Comparison of ENCODE assay signal across 21 cellular contexts in the genomic region with DNA sequence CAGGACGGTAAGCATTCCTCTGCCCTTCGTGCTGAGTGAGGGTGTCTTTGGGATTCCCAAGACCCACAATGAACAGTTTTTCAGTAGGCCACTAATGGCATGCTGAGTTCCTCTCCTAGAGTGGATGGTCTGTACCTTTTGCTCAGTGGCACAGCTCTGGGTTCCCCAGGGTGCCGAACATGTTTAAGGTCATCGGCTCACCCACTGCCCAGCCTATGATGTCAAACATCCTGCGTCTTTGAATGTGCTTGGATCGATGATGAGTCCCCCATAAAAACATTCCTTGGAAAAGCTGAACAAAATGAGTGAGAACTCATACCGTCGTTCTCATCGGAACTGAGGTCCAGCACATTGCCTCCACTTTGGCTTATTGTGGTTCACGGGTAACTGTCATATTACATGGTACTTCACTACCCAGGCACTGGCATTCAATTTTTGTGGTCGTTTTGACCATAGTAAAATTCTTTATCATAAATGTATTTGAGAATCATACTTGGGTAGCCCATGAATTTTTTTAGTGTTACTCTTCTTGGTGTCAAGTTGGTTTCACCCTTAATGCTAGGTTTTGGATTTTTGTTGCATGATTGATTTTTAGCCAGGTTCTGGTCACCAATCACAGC.
A peak's percentile ranks its signal among the peaks of the same experiment; 100 is the strongest.
DNase-seq lines count a peak whose midpoint lies in the region; ATAC-seq and TF ChIP-seq lines count a peak whose summit lies in the region.
"Had no signal": no experiment of that assay in that cellular context is flagged by ENCODE, and none has a peak within 500 bp of the region (broad histone marks: within the 10 kb centered on the region; RNA-seq: fewer than 3 reads in every experiment).

No MANE protein-coding gene starts in this region.

- no peak overlapping the region for H3K4me2 ChIP-seq in BLaER1 treated with 17β-estradiol and CSF1 and Interleukin-3, amounts not matched to agents 10 nM and 100 nM
- H3K4me2 ChIP-seq: GM23338, PC-9 had no signal

- peak overlapping the region in 9 of 10 experiments; percentile 14 to 55 (median 40); a peak in 10 of 20 replicates for H3K4me3 ChIP-seq in BLaER1 treated with 17β-estradiol and CSF1 and Interleukin-3, amounts not matched to agents 10 nM and 100 nM
- peak overlapping the region; percentile 48 for H3K4me3 ChIP-seq in coronary artery
- peak overlapping the region in 2 of 3 donors; percentile 27 to 73 for H3K4me3 ChIP-seq in liver (ENCODE audit: low read depth in 1 of 3, low read length in 3 of 3)
- H3K4me3 ChIP-seq in stomach smooth muscle (ENCODE audit: low read length in 2 of 2): peak overlapping the region; percentile 6 to 40
- H3K4me3 ChIP-seq: GM23338, PC-9, SK-N-MC had no signal

- H3K9ac ChIP-seq in BLaER1 treated with 17β-estradiol and CSF1 and Interleukin-3, amounts not matched to agents 10 nM and 100 nM: no peak overlapping the region
- H3K9ac ChIP-seq in liver (ENCODE audit: low read depth in 1 of 2, low read length in 2 of 2) (no peak overlapping the region), stomach smooth muscle (ENCODE audit: low read length in 2 of 2) (no peak overlapping the region)

- peaks cover 47% of the 10 kb centered on the region for H3K9me3 Mint-ChIP-seq in activated CD4-positive, alpha-beta T cell treated with anti-CD3 and anti-CD28 coated beads, Interleukin-2, amount 10 ng/mL, durations not matched to agents 24 days and 14 days

- H3K36me3 Mint-ChIP-seq in activated CD4-positive, alpha-beta T cell treated with anti-CD3 and anti-CD28 coated beads, Interleukin-2, amount 10 ng/mL, durations not matched to agents 24 days and 14 days (ENCODE audit: low read depth): peaks cover 96% of the 10 kb centered on the region

- H3K4me3 Mint-ChIP-seq in activated CD4-positive, alpha-beta T cell treated with anti-CD3 and anti-CD28 coated beads, Interleukin-2, amount 10 ng/mL, durations not matched to agents 24 days and 14 days: no peak overlapping the region
- H3K4me3 Mint-ChIP-seq: GM23338 had no signal

- no peaks in the 10 kb centered on the region for H3K27me3 ChIP-seq in BLaER1 treated with 17β-estradiol and CSF1 and Interleukin-3, amounts not matched to agents 10 nM and 100 nM
- H3K27me3 ChIP-seq in liver (ENCODE audit: control insufficient read depth in 4 of 4, insufficient read depth in 4 of 4, low read length in 3 of 4) (no peaks in the 10 kb centered on the region), stomach smooth muscle (ENCODE audit: control insufficient read depth in 1 of 2, insufficient read depth in 2 of 2, low read length in 2 of 2) (no peaks in the 10 kb centered on the region)

- no peak for TF ChIP-seq RAD21 in liver (IDR thresholded peaks at IDR 0.05)

- WGBS in liver: 86% methylated on average over 11 of the region's 11 CpGs

- no peak for ATAC-seq in GM18870 (IDR thresholded peaks at IDR 0.05; ENCODE audit: unreplicated experiment)
- ATAC-seq: GM23338 had no signal

- peaks cover 100% of the 10 kb centered on the region in 11 experiments for H3K36me3 ChIP-seq in BLaER1 treated with 17β-estradiol and CSF1 and Interleukin-3, amounts not matched to agents 10 nM and 100 nM
- peaks cover 16 to 100% (median 96%) of the 10 kb centered on the region in 4 donors for H3K36me3 ChIP-seq in liver (ENCODE audit: control insufficient read depth in 4 of 4, insufficient read depth in 3 of 4, low read depth in 1 of 4, low read length in 3 of 4)
- H3K36me3 ChIP-seq in stomach smooth muscle (ENCODE audit: control insufficient read depth in 2 of 2, insufficient read depth in 2 of 2, low read length in 2 of 2): peaks cover 99 to 100% of the 10 kb centered on the region in 2 donors

- H4K20me1 ChIP-seq in BLaER1 treated with 17β-estradiol and CSF1 and Interleukin-3, amounts not matched to agents 10 nM and 100 nM: no peaks in the 10 kb centered on the region

- H3K27ac Mint-ChIP-seq in activated CD4-positive, alpha-beta T cell treated with anti-CD3 and anti-CD28 coated beads, Interleukin-2, amount 10 ng/mL, durations not matched to agents 24 days and 14 days: no peak overlapping the region
- H3K27ac Mint-ChIP-seq: GM23338, IgD-negative memory B cell had no signal

- TF ChIP-seq CTCF in coronary artery (IDR thresholded peaks at IDR 0.05) (no peak), liver (IDR thresholded peaks at IDR 0.05; ENCODE audit: low read depth, low read length, missing input control) (no peak)

- intact Hi-C loops in activated CD4-positive, alpha-beta T cell treated with anti-CD3 and anti-CD28 coated beads, Interleukin-2, amount 10 ng/mL, durations not matched to agents 24 days and 14 days (cut with micrococcal nuclease): no loop called here

- H3K27me3 Mint-ChIP-seq in activated CD4-positive, alpha-beta T cell treated with anti-CD3 and anti-CD28 coated beads, Interleukin-2, amount 10 ng/mL, durations not matched to agents 24 days and 14 days: no peaks in the 10 kb centered on the region
- H3K27me3 Mint-ChIP-seq: IgD-negative memory B cell had no signal

- peaks cover 100% of the 10 kb centered on the region in 11 experiments for H3K9me3 ChIP-seq in BLaER1 treated with 17β-estradiol and CSF1 and Interleukin-3, amounts not matched to agents 10 nM and 100 nM (replicated peaks in 1 of 11)
- H3K9me3 ChIP-seq in liver (ENCODE audit: control insufficient read depth in 4 of 4, low read length in 3 of 4) (peaks cover 92 to 100% (median 99%) of the 10 kb centered on the region in 4 donors), stomach smooth muscle (ENCODE audit: control insufficient read depth in 2 of 2, low read length in 2 of 2) (peaks cover 80 to 100% of the 10 kb centered on the region in 2 donors)

- H3K27ac ChIP-seq in BLaER1 treated with 17β-estradiol and CSF1 and Interleukin-3, amounts not matched to agents 10 nM and 100 nM: no peak overlapping the region
- H3K27ac ChIP-seq in coronary artery (no peak overlapping the region), liver (ENCODE audit: low read depth in 1 of 2, low read length in 2 of 2) (no peak overlapping the region), stomach smooth muscle (ENCODE audit: low read length) (no peak overlapping the region)
- H3K27ac ChIP-seq: PC-9, RWPE1, SK-N-MC had no signal

- no peak for DNase-seq in coronary artery (ENCODE audit: low spot score)
- DNase-seq in activated CD4-positive, alpha-beta T cell treated with anti-CD3 and anti-CD28 coated beads, Interleukin-2, amount 10 ng/mL, durations not matched to agents 24 days and 14 days: no peak
- DNase-seq in activated effector memory CD4-positive, alpha-beta T cell treated with Interleukin-2 at 50 U/mL for 16 hours: no peak
- DNase-seq: AML-193, COR-L47, DMS79 treated with DMSO at 0.1 percent for 48 hours, HCEC 1CT, Karpas-422, NCI-H1417 treated with DMSO at 0.1 percent for 48 hours, NCI-H187, PC-9, SHP77 treated with DMSO at 0.1 percent for 48 hours, SW 1271 had no signal

- H3K4me1 ChIP-seq in BLaER1 treated with 17β-estradiol and CSF1 and Interleukin-3, amounts not matched to agents 10 nM and 100 nM: no peaks in the 10 kb centered on the region
- no peaks in the 10 kb centered on the region for H3K4me1 ChIP-seq in liver (ENCODE audit: control insufficient read depth in 4 of 4, insufficient read depth in 4 of 4, low read length in 3 of 4)
- no peaks in the 10 kb centered on the region for H3K4me1 ChIP-seq in stomach smooth muscle (ENCODE audit: control insufficient read depth, insufficient read depth, low read length)

- H3K4me1 Mint-ChIP-seq in activated CD4-positive, alpha-beta T cell treated with anti-CD3 and anti-CD28 coated beads, Interleukin-2, amount 10 ng/mL, durations not matched to agents 24 days and 14 days: no peaks in the 10 kb centered on the region
- H3K4me1 Mint-ChIP-seq: GM23338 had no signal

TF ChIP-seq in liver, 16 proteins besides CTCF, POLR2A, EP300 and RAD21 (continues in another document):
- TF ChIP-seq, protein P1, sequence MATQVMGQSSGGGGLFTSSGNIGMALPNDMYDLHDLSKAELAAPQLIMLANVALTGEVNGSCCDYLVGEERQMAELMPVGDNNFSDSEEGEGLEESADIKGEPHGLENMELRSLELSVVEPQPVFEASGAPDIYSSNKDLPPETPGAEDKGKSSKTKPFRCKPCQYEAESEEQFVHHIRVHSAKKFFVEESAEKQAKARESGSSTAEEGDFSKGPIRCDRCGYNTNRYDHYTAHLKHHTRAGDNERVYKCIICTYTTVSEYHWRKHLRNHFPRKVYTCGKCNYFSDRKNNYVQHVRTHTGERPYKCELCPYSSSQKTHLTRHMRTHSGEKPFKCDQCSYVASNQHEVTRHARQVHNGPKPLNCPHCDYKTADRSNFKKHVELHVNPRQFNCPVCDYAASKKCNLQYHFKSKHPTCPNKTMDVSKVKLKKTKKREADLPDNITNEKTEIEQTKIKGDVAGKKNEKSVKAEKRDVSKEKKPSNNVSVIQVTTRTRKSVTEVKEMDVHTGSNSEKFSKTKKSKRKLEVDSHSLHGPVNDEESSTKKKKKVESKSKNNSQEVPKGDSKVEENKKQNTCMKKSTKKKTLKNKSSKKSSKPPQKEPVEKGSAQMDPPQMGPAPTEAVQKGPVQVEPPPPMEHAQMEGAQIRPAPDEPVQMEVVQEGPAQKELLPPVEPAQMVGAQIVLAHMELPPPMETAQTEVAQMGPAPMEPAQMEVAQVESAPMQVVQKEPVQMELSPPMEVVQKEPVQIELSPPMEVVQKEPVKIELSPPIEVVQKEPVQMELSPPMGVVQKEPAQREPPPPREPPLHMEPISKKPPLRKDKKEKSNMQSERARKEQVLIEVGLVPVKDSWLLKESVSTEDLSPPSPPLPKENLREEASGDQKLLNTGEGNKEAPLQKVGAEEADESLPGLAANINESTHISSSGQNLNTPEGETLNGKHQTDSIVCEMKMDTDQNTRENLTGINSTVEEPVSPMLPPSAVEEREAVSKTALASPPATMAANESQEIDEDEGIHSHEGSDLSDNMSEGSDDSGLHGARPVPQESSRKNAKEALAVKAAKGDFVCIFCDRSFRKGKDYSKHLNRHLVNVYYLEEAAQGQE (IDR thresholded peaks at IDR 0.05): no peak
- TF ChIP-seq HNF4G (IDR thresholded peaks at IDR 0.05) (no peak), EGR1 (IDR thresholded peaks at IDR 0.05; ENCODE audit: low read depth in 2 of 2) (no peak), HNF4A (conservative IDR thresholded peaks at IDR 0.05) (no peak)
- TF ChIP-seq, protein P2, sequence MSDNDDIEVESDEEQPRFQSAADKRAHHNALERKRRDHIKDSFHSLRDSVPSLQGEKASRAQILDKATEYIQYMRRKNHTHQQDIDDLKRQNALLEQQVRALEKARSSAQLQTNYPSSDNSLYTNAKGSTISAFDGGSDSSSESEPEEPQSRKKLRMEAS (IDR thresholded peaks at IDR 0.05): no peak
